ENCODE assay signal across 9 cellular contexts in genomic region chr1:43651922-43652321, GRCh38. TPM values are rescaled to one million over a fixed set of nuclear protein-coding genes. Genes with fewer than 3 reads are reported as not detected.
DNase-seq lines count a peak whose midpoint lies in the region; ATAC-seq and TF ChIP-seq lines count a peak whose summit lies in the region.
"Had no signal": no experiment of that assay in that cellular context is flagged by ENCODE, and none has a peak within 500 bp of the region (broad histone marks: within the 10 kb centered on the region; RNA-seq: fewer than 3 reads in every experiment).

No MANE protein-coding gene starts in this region.

- TF ChIP-seq CTCF in astrocyte of the spinal cord (IDR thresholded peaks at IDR 0.05; ENCODE audit: low read depth, low read length) (no peak), lower lobe of right lung (IDR thresholded peaks at IDR 0.05) (no peak)

- peaks cover 42% of the 10 kb centered on the region for H3K36me3 ChIP-seq in lower lobe of right lung

- H3K4me3 ChIP-seq in astrocyte of the spinal cord (ENCODE audit: low read depth, low read length) (peak overlapping the region; percentile 87), lower lobe of right lung (peak overlapping the region; percentile 67)

- no peak for DNase-seq in activated naive CD4-positive, alpha-beta T cell treated with Interleukin-2 at 50 U/mL for 16 hours
- no peak for DNase-seq in astrocyte of the spinal cord (ENCODE audit: low read depth, low spot score)
- no peak for DNase-seq in lower lobe of right lung
- no peak for DNase-seq in sciatic nerve (ENCODE audit: low spot score)
- DNase-seq in NCI-H2171 treated with DMSO at 0.1 percent for 48 hours (lab: John Stamatoyannopoulos, UW) = no peak
- no peak for DNase-seq in stimulated activated naive CD4-positive, alpha-beta T cell treated with Interleukin-2 at 50 U/mL for 16 hours (lab: John Stamatoyannopoulos, UW)
- DNase-seq: retina had no signal

- ATAC-seq in lower lobe of right lung (no peak), sciatic nerve (no peak), HG02642 (IDR thresholded peaks at IDR 0.05; ENCODE audit: poor library complexity, unreplicated experiment) (no peak)

- peaks cover 33% of the 10 kb centered on the region for H3K4me1 Mint-ChIP-seq in activated naive CD4-positive, alpha-beta T cell treated with anti-CD3 and anti-CD28 coated beads, Interleukin-2, amount 50 U/mL, for 24 hours

- intact Hi-C loops in lower lobe of right lung (cut with DNase I) (no loop called here), sciatic nerve (cut with DNase I) (loop anchor here (10.0 kb wide), 1 partner anchor 127 kb away; no protein-coding TSS in a partner anchor)

- H3K27me3 Mint-ChIP-seq in activated naive CD4-positive, alpha-beta T cell treated with anti-CD3 and anti-CD28 coated beads, Interleukin-2, amount 50 U/mL, for 24 hours = no peaks in the 10 kb centered on the region

- H3K9me3 Mint-ChIP-seq in activated naive CD4-positive, alpha-beta T cell treated with anti-CD3 and anti-CD28 coated beads, Interleukin-2, amount 50 U/mL, for 24 hours = no peaks in the 10 kb centered on the region

- peak overlapping the region; percentile 59 for H3K27ac Mint-ChIP-seq in activated naive CD4-positive, alpha-beta T cell treated with anti-CD3 and anti-CD28 coated beads, Interleukin-2, amount 50 U/mL, for 24 hours

- peaks cover 15% of the 10 kb centered on the region for H3K4me1 ChIP-seq in lower lobe of right lung

- H3K27me3 ChIP-seq in lower lobe of right lung (ENCODE audit: low read depth) = no peaks in the 10 kb centered on the region

- peaks cover 7% of the 10 kb centered on the region for H3K36me3 Mint-ChIP-seq in activated naive CD4-positive, alpha-beta T cell treated with anti-CD3 and anti-CD28 coated beads, Interleukin-2, amount 50 U/mL, for 24 hours

- peak overlapping the region; percentile 93 for H3K4me3 Mint-ChIP-seq in activated naive CD4-positive, alpha-beta T cell treated with anti-CD3 and anti-CD28 coated beads, Interleukin-2, amount 50 U/mL, for 24 hours

- in situ Hi-C loops in astrocyte of the spinal cord (cut with HindIII; ENCODE audit: low sequenced_read_pairs) = no loop called here

- H3K27ac ChIP-seq in lower lobe of right lung = peak overlapping the region; percentile 88

- H3K9me3 ChIP-seq in lower lobe of right lung = no peaks in the 10 kb centered on the region

RNA-seq across cellular contexts. Expression of gene KDM4A, which starts 2.0 kb away (rescaled TPM):
- total RNA-seq in lower lobe of right lung = 41.9 TPM
- total RNA-seq in sciatic nerve = 41.0 TPM

RNA-seq across cellular contexts. Expression of gene ST3GAL3, which starts 55.4 kb away (rescaled TPM):
- 23.6 TPM for total RNA-seq in lower lobe of right lung
- 35.8 TPM for total RNA-seq in sciatic nerve
